Comparison of ENCODE assay signal across 15 cellular contexts in the genomic region with DNA sequence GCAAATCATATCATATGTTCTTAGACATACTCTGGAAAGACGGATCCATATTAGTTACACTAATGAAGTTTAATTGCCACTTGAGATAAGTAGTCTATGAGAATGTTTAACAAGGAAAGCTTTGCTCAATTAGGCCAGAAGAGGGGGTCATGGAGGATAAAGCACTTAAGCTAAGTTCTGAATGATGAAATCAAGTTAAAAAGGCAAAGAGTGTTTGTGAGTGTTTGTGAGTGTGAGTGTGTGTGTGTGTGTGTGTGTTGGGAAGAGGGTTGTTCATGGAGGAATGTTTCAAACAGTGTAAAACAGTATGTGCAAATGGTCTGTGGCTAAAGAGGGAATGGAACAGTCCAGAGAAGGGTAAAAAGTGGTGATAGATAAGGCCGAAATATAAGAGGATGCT.
DNase-seq lines count a peak whose midpoint lies in the region; ATAC-seq and TF ChIP-seq lines count a peak whose summit lies in the region.
"Had no signal": no experiment of that assay in that cellular context is flagged by ENCODE, and none has a peak within 500 bp of the region (broad histone marks: within the 10 kb centered on the region; RNA-seq: fewer than 3 reads in every experiment).

No MANE protein-coding gene starts in this region.

- DNase-seq in EH (ENCODE audit: low read depth) (peak; percentile 1), LNCaP clone FGC (ENCODE audit: low read depth) (no peak), SK-MEL-5 (ENCODE audit: low read depth, low spot score) (peak; percentile 27), kidney epithelial cell (ENCODE audit: low read depth) (no peak), MG63 (no peak)
- DNase-seq: activated T-cell treated with anti-CD3 and anti-CD28 coated beads for 4 hours; anterior cingulate cortex; effector memory CD8-positive, alpha-beta T cell; midbrain; stimulated activated CD4-positive, alpha-beta T cell treated with anti-CD3 and anti-CD28 coated beads, Interleukin-4, amount 100 ng/mL, for 4 hours; stimulated activated naive CD8-positive, alpha-beta T cell treated with anti-CD3 and anti-CD28 coated beads, Interleukin-15, amount 100 ng/mL, for 72 hours had no signal

- peak; percentile 39; the same call in 1 of the 2 replicates for TF ChIP-seq CTCF in LNCaP clone FGC (IDR thresholded peaks at IDR 0.05; ENCODE audit: control insufficient read depth, extremely low read depth, insufficient read depth)
- TF ChIP-seq CTCF in kidney epithelial cell (IDR thresholded peaks at IDR 0.05; ENCODE audit: insufficient read depth, low read length, poor library complexity, severe bottlenecking): peak; percentile 29

- ATAC-seq in GM19324 (IDR thresholded peaks at IDR 0.05; ENCODE audit: low FRiP score, unreplicated experiment): no peak
- ATAC-seq in HG03139 (IDR thresholded peaks at IDR 0.05; ENCODE audit: unreplicated experiment): no peak
- no peak for ATAC-seq in HG03025 (IDR thresholded peaks at IDR 0.05; ENCODE audit: low FRiP score, unreplicated experiment)
- ATAC-seq: effector memory CD8-positive, alpha-beta T cell; stimulated activated naive CD8-positive, alpha-beta T cell treated with anti-CD3 and anti-CD28 coated beads, Interleukin-15, amount 100 ng/mL, for 72 hours had no signal

- in situ Hi-C loops in SK-MEL-5 (cut with HindIII; ENCODE audit: low pct_unique_long_range_greater_than_20kb, low sequenced_read_pairs): no loop called here

- no peaks in the 10 kb centered on the region for H3K9me3 ChIP-seq in MG63
- H3K9me3 ChIP-seq: prostate gland had no signal

- H3K36me3 ChIP-seq in kidney epithelial cell (ENCODE audit: control insufficient read depth, insufficient read depth, low read length) (no peaks in the 10 kb centered on the region), MG63 (no peaks in the 10 kb centered on the region)
- H3K36me3 ChIP-seq: prostate gland had no signal

- H3K27me3 ChIP-seq in kidney epithelial cell (ENCODE audit: control insufficient read depth, insufficient read depth, low read length) (no peaks in the 10 kb centered on the region), MG63 (no peaks in the 10 kb centered on the region)

- H3K4me3 ChIP-seq in LNCaP clone FGC (ENCODE audit: low read depth, low read length) (no peak overlapping the region), kidney epithelial cell (ENCODE audit: low read depth, low read length) (no peak overlapping the region), MG63 (no peak overlapping the region)
- H3K4me3 ChIP-seq: prostate gland had no signal

Comparison
In these comparisons a context has a peak if more than half of its experiments do, and no peak if none do; other contexts are left out.
1. DNase-seq: peak in EH (single experiment) and SK-MEL-5 (single experiment); none in LNCaP clone FGC (single experiment), kidney epithelial cell (single experiment) and MG63 (single experiment).